ENCODE assay signal across 6 cellular contexts in the genomic region with DNA sequence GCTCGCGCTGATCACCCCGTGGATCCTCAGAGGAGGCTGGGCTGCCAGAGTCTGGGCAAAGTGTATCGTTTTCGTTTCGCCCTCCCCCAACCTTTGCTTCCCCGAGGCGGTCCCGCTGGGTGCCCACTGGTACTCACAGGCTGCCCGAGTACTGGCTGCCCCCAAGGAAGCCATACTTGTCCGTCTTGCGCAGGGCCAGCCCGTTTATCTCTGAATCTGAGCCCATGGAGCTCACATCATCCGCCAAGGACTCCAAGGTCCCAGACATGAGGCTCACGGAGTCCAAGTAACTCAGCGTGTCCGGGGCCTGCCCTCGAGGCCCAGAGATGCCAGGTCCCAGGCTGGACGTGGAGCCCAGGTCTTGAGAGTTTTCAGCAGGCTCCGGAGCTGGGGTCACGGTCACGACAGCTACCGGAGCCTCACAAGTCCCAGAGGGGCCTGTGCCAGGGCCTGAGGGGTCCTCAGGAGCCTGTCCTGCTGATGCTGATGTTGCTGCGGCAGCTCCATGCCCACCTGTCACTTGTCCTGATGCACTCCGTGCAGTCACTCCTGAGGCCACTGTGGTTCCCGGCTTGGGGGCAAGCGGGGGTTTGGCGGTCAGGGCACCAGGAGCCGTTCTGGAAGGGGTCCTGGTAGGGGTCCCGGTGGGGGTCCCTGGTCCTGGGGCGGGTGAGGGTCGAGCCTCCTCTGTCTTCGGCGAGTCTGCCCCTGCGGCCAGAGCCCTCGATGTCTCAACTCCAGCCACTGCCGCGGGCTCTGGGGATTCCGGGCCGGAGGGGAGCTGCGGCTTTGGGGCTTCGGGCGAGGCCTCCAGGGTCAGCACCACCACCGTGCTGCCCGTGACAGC. TPM values are rescaled to one million over a fixed set of nuclear protein-coding genes. Genes with fewer than 3 reads are reported as not detected.
DNase-seq lines count a peak whose midpoint lies in the region; ATAC-seq and TF ChIP-seq lines count a peak whose summit lies in the region.

No MANE protein-coding gene starts in this region.

- peak overlapping the region; percentile 89 for H3K4me3 Mint-ChIP-seq in T-helper 2 cell treated with Interferon-gamma antibody and Interleukin-4, amounts not matched to agents 5 μg/mL and 100 μg/mL, for 36 hours
- peak overlapping the region; percentile 91 for H3K4me3 Mint-ChIP-seq in stimulated activated effector memory CD8-positive, alpha-beta T cell treated with anti-CD3 and anti-CD28 coated beads, Interleukin-12 subunit alpha, Interleukin-12 subunit beta, amount 100 ng/mL, for 72 hours

- TF ChIP-seq POLR2A in erythroblast (IDR thresholded peaks at IDR 0.05; ENCODE audit: low read length), result no peak

- H3K9me3 Mint-ChIP-seq in T-helper 2 cell treated with Interferon-gamma antibody and Interleukin-4, amounts not matched to agents 5 μg/mL and 100 μg/mL, for 36 hours, result no peaks in the 10 kb centered on the region
- H3K9me3 Mint-ChIP-seq in stimulated activated effector memory CD8-positive, alpha-beta T cell treated with anti-CD3 and anti-CD28 coated beads, Interleukin-12 subunit alpha, Interleukin-12 subunit beta, amount 100 ng/mL, for 72 hours, result no peaks in the 10 kb centered on the region

- no peaks in the 10 kb centered on the region for H3K27me3 Mint-ChIP-seq in T-helper 2 cell treated with Interferon-gamma antibody and Interleukin-4, amounts not matched to agents 5 μg/mL and 100 μg/mL, for 36 hours (ENCODE audit: low read depth)

- H3K4me1 Mint-ChIP-seq in T-helper 2 cell treated with Interferon-gamma antibody and Interleukin-4, amounts not matched to agents 5 μg/mL and 100 μg/mL, for 36 hours (ENCODE audit: low read depth), result peaks cover 37% of the 10 kb centered on the region
- peaks cover 52% of the 10 kb centered on the region for H3K4me1 Mint-ChIP-seq in stimulated activated effector memory CD8-positive, alpha-beta T cell treated with anti-CD3 and anti-CD28 coated beads, Interleukin-12 subunit alpha, Interleukin-12 subunit beta, amount 100 ng/mL, for 72 hours

- peaks cover 26% of the 10 kb centered on the region for H3K36me3 Mint-ChIP-seq in T-helper 2 cell treated with Interferon-gamma antibody and Interleukin-4, amounts not matched to agents 5 μg/mL and 100 μg/mL, for 36 hours (ENCODE audit: low read depth)
- H3K36me3 Mint-ChIP-seq in stimulated activated effector memory CD8-positive, alpha-beta T cell treated with anti-CD3 and anti-CD28 coated beads, Interleukin-12 subunit alpha, Interleukin-12 subunit beta, amount 100 ng/mL, for 72 hours, result peaks cover 59% of the 10 kb centered on the region

- H3K27ac Mint-ChIP-seq in T-helper 2 cell treated with Interferon-gamma antibody and Interleukin-4, amounts not matched to agents 5 μg/mL and 100 μg/mL, for 36 hours, result peak overlapping the region; percentile 37
- H3K27ac Mint-ChIP-seq in stimulated activated effector memory CD8-positive, alpha-beta T cell treated with anti-CD3 and anti-CD28 coated beads, Interleukin-12 subunit alpha, Interleukin-12 subunit beta, amount 100 ng/mL, for 72 hours, result peak overlapping the region; percentile 86

- no peak for DNase-seq in T-helper 2 cell treated with Interferon-gamma antibody and Interleukin-4, amounts not matched to agents 5 μg/mL and 100 μg/mL, for 36 hours (ENCODE audit: low spot score)
- no peak for DNase-seq in T-helper 2 cell
- DNase-seq in erythroblast (lab: John Stamatoyannopoulos, UW), result peak; percentile 67 to 72
- peak in 1 of 2 donors; percentile 67 for DNase-seq in stimulated activated effector memory CD8-positive, alpha-beta T cell treated with anti-CD3 and anti-CD28 coated beads, Interleukin-12 subunit alpha, Interleukin-12 subunit beta, amount 100 ng/mL, for 72 hours (ENCODE audit: low spot score in 2 of 2)

- ATAC-seq in stimulated activated effector memory CD8-positive, alpha-beta T cell treated with anti-CD3 and anti-CD28 coated beads, Interleukin-12 subunit alpha, Interleukin-12 subunit beta, amount 100 ng/mL, for 72 hours, result no peak
- ATAC-seq in esophagus mucosa (no peak), HG03045 (IDR thresholded peaks at IDR 0.05; ENCODE audit: unreplicated experiment) (no peak)

RNA-seq across cellular contexts. Expression of gene TBC1D10B, which starts 1.0 kb away (rescaled TPM):
- total RNA-seq in esophagus mucosa, result 25.3 TPM

RNA-seq across cellular contexts. Expression of gene MYL11, which starts 5.3 kb away (rescaled TPM):
- total RNA-seq in esophagus mucosa, result 2.2 TPM

RNA-seq across cellular contexts. Expression of gene SEPTIN1, which starts 13.0 kb away (rescaled TPM):
- total RNA-seq in esophagus mucosa, result 2.4 TPM

RNA-seq across cellular contexts. Expression of gene CD2BP2, which starts 14.2 kb away (rescaled TPM):
- total RNA-seq in esophagus mucosa, result 44.3 TPM

RNA-seq across cellular contexts. Expression of gene ZNF48, which starts 25.9 kb away (rescaled TPM):
- total RNA-seq in esophagus mucosa, result 2.6 TPM

Comparison
In these comparisons a context has a peak if more than half of its experiments do, and no peak if none do; other contexts are left out.
1. DNase-seq: peak in erythroblast (2 of 2); none in T-helper 2 cell treated with Interferon-gamma antibody and Interleukin-4, amounts not matched to agents 5 μg/mL and 100 μg/mL, for 36 hours (single experiment) and T-helper 2 cell (0 of 5).